8 cellular contexts compared by ENCODE assay signal in genomic region chr11:65859134-65859811, GRCh38. TPM values are rescaled to one million over a fixed set of nuclear protein-coding genes. Genes with fewer than 3 reads are reported as not detected.
DNase-seq lines count a peak whose midpoint lies in the region; ATAC-seq and TF ChIP-seq lines count a peak whose summit lies in the region.

No MANE protein-coding gene starts in this region.

- DNase-seq in BE2C (peak; percentile 100), GM19240 (ENCODE audit: insufficient read length, low spot score) (peak; percentile 91), NCI-H524 (lab: John Stamatoyannopoulos, UW) (peak; percentile 98), kidney tubule cell (ENCODE audit: low spot score) (peak; percentile 99)
- DNase-seq in activated CD4-positive, alpha-beta T cell treated with anti-CD3 and anti-CD28 coated beads for 4 hours, result peak; percentile 96 to 99
- DNase-seq in stimulated activated CD4-positive, alpha-beta T cell treated with anti-CD3 and anti-CD28 coated beads, Interleukin-1b, Interleukin-23, amount 100 ng/mL, for 1 hour (ENCODE audit: low read depth in 2 of 2), result peak; percentile 95 to 96

- peak; percentile 47 for TF ChIP-seq CTCF in BE2C (IDR thresholded peaks at IDR 0.05; ENCODE audit: low read depth, low read length)

- H3K36me3 ChIP-seq in BE2C, result peaks cover 50% of the 10 kb centered on the region

- no peaks in the 10 kb centered on the region for H3K4me1 ChIP-seq in BE2C

- H3K9me3 ChIP-seq in BE2C, result no peaks in the 10 kb centered on the region

- peak overlapping the region; percentile 97 for H3K27ac ChIP-seq in cingulate gyrus (ENCODE audit: low read depth, low read length)

- peak overlapping the region; percentile 99 for H3K4me3 ChIP-seq in BE2C (ENCODE audit: low read depth, low read length)

- no peaks in the 10 kb centered on the region for H3K27me3 ChIP-seq in BE2C

- ATAC-seq in HG03457 (IDR thresholded peaks at IDR 0.05; ENCODE audit: unreplicated experiment), result peak; percentile 44

RNA-seq across cellular contexts. Expression of gene MUS81, which starts 1.0 kb away (rescaled TPM):
- polyA plus RNA-seq in BE2C (2012; ENCODE audit: insufficient read depth, insufficient read length, low read depth), result 116 TPM

RNA-seq across cellular contexts. Expression of gene CFL1, which starts 1.3 kb away (rescaled TPM):
- 2,504 TPM for polyA plus RNA-seq in BE2C (2012; ENCODE audit: insufficient read depth, insufficient read length, low read depth)

RNA-seq across cellular contexts. Expression of gene EFEMP2, which starts 13.3 kb away (rescaled TPM):
- 95.6 TPM for polyA plus RNA-seq in BE2C (2012; ENCODE audit: insufficient read depth, insufficient read length, low read depth)

RNA-seq across cellular contexts. Expression of gene CTSW, which starts 20.4 kb away (rescaled TPM):
- not detected for polyA plus RNA-seq in BE2C (2012; ENCODE audit: insufficient read depth, insufficient read length, low read depth)

RNA-seq across cellular contexts. Expression of gene SNX32, which starts 25.5 kb away (rescaled TPM):
- 10.3 TPM for polyA plus RNA-seq in BE2C (2012; ENCODE audit: insufficient read depth, insufficient read length, low read depth)

Comparison
In these comparisons a context has a peak if more than half of its experiments do, and no peak if none do; other contexts are left out.
1. Peak in every context shown above with its lines: DNase-seq, ATAC-seq, H3K4me3 ChIP-seq and H3K27ac ChIP-seq.